Comparison of ENCODE assay signal across 8 cellular contexts in genomic region chr1:169485427-169486280, GRCh38.
A peak's percentile ranks its signal among the peaks of the same experiment; 100 is the strongest.
DNase-seq lines count a peak whose midpoint lies in the region; ATAC-seq and FAIRE-seq lines count a peak whose summit lies in the region.

Gene SLC19A2 (minus strand): TSS chr1:169485944. CDS start chr1:169485766, 178 bp downstream.

- peak; percentile 98 for ATAC-seq in GM19025 (IDR thresholded peaks at IDR 0.05; ENCODE audit: low read depth, unreplicated experiment)
- peak; percentile 98 for ATAC-seq in HG03342 (IDR thresholded peaks at IDR 0.05; ENCODE audit: unreplicated experiment)
- peak; percentile 99 to 100 for ATAC-seq in activated CD4-positive, CD25-positive, alpha-beta regulatory T cell treated with anti-CD3 and anti-CD28 coated beads, Interleukin-2, amount 50 U/mL, for 24 hours

- peak; percentile 98 for DNase-seq in AG20443 (ENCODE audit: low spot score)
- peak; percentile 96 for DNase-seq in NCI-H345 treated with DMSO at 0.1 percent for 48 hours (lab: John Stamatoyannopoulos, UW; ENCODE audit: unreplicated experiment)
- DNase-seq in cerebellar cortex (ENCODE audit: low spot score): peak; percentile 99
- DNase-seq in stimulated activated CD4-positive, alpha-beta T cell treated with anti-CD3 and anti-CD28 coated beads, Interleukin-12 subunit alpha, Interleukin-12 subunit beta, amount 100 ng/mL, for 4 hours: peak; percentile 89

- FAIRE-seq in islet of Langerhans (lab: Jason Lieb, UNC): peak; percentile 92

Comparison
In these comparisons a context has a peak if more than half of its experiments do, and no peak if none do; other contexts are left out.
1. Peak in every context shown above with its lines: DNase-seq and ATAC-seq.